8 cellular contexts compared by ENCODE assay signal in genomic region chr1:172699111-172699510, GRCh38.
DNase-seq lines count a peak whose midpoint lies in the region; ATAC-seq lines count a peak whose summit lies in the region.

No MANE protein-coding gene starts in this region.

- H3K27ac ChIP-seq in KOPT-K1 (ENCODE audit: low read depth, low read length, poor library complexity, severe bottlenecking) = peak overlapping the region; percentile 79

- ATAC-seq in GM21381 (IDR thresholded peaks at IDR 0.05; ENCODE audit: unreplicated experiment) = peak; percentile 84

- no peaks in the 10 kb centered on the region for H3K36me3 ChIP-seq in KOPT-K1 (ENCODE audit: insufficient read depth, low read length)

- DNase-seq in activated CD8-positive, alpha-beta memory T cell treated with anti-CD3 and anti-CD28 coated beads, Interleukin-2, amount 50 U/mL, for 24 hours (ENCODE audit: extremely low read depth) = peak; percentile 63
- DNase-seq in hepatic stellate cell (ENCODE audit: low spot score) (peak; percentile 4), NCI-H2081 (lab: John Stamatoyannopoulos, UW) (no peak), D341Med (ENCODE audit: low spot score) (no peak), NCI-H69 (lab: John Stamatoyannopoulos, UW) (no peak)
- peak; percentile 48 to 52 for DNase-seq in stimulated activated CD8-positive, alpha-beta memory T cell treated with anti-CD3 and anti-CD28 coated beads, Interleukin-7, amount 100 ng/mL, for 1 hour (ENCODE audit: low read depth in 2 of 2)

- no peaks in the 10 kb centered on the region for H3K9me3 ChIP-seq in KOPT-K1 (ENCODE audit: insufficient read depth, low read length, poor library complexity, severe bottlenecking)

Comparison
In these comparisons a context has a peak if more than half of its experiments do, and no peak if none do; other contexts are left out.
1. DNase-seq: peak in activated CD8-positive, alpha-beta memory T cell treated with anti-CD3 and anti-CD28 coated beads, Interleukin-2, amount 50 U/mL, for 24 hours (single experiment), hepatic stellate cell (single experiment) and stimulated activated CD8-positive, alpha-beta memory T cell treated with anti-CD3 and anti-CD28 coated beads, Interleukin-7, amount 100 ng/mL, for 1 hour (2 of 2); none in NCI-H2081 (0 of 2), D341Med (single experiment) and NCI-H69 (single experiment).